ENCODE assay signal across 8 cellular contexts in the genomic region with DNA sequence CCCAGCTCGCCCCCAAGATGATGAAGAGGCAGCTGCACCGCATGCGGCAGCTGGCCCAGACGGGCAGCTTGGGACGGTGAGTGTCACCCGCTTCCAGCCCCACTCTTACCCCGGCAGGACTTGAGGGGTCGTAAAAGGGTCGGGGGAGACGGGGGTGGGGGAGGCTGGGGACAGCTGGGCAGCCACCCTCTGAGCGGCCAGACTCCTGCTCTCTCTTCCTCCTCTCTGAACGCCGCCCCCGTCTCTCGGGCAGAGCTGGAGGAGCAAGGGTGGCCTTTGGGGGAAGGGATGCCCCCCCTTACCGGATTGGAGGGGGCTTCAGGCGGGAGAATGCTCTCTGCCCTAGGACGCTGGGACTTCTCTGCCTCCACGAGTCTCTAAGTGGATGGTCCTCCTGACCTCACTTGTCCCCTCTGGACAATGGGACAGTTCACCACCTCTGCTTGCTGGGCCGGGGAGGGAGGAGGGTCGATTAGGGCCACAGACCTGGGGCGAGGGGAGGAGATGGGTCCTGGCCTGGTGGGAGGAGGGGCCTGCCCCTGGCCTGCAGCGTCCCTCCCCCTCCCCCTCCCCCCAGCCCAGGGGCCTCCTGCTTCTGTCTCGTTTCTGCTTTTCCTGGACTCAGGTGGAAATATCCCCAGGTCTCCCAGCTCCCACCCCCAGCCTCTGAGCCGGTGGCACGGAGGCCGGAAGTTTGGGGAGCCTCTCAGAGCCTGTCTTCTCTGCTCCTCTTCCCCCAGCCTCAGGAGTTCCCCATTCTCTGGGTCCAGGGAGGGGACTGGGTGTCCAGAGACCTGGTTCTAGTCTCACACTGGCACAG. TPM values are rescaled to one million over a fixed set of nuclear protein-coding genes. Genes with fewer than 3 reads are reported as not detected.
DNase-seq lines count a peak whose midpoint lies in the region; ATAC-seq, FAIRE-seq and TF ChIP-seq lines count a peak whose summit lies in the region.

No MANE protein-coding gene starts in this region.

- no peak overlapping the region for H2AK5ac ChIP-seq in mesendoderm (ENCODE audit: low read length)

- no peak overlapping the region for H2BK15ac ChIP-seq in mesendoderm (replicated peaks; ENCODE audit: low read depth)

- peak overlapping the region; percentile 71 for H3K9ac ChIP-seq in mesendoderm (ENCODE audit: low read length)

- no peak overlapping the region for H3K27ac ChIP-seq in mesendoderm (ENCODE audit: low read depth, low read length)

- H3K36me3 ChIP-seq in bronchial epithelial cell (ENCODE audit: control insufficient read depth, insufficient read depth, low read length) (peaks cover 29% of the 10 kb centered on the region), mesendoderm (ENCODE audit: control insufficient read depth, insufficient read depth, low read length) (peaks cover 2% of the 10 kb centered on the region)

- no peak for TF ChIP-seq CTCF in bronchial epithelial cell (IDR thresholded peaks at IDR 0.05; ENCODE audit: insufficient read depth, low read length, severe bottlenecking)

- H3K4me3 ChIP-seq in bronchial epithelial cell (ENCODE audit: low read depth, low read length), result peak overlapping the region; percentile 92
- peak overlapping the region; percentile 43 for H3K4me3 ChIP-seq in mesendoderm (ENCODE audit: low read length)

- no peaks in the 10 kb centered on the region for H3K79me1 ChIP-seq in mesendoderm (ENCODE audit: low read length)

- DNase-seq in ELF-1 (ENCODE audit: low read depth, low spot score) (peak; percentile 56), NAMALWA (ENCODE audit: low spot score) (peak; percentile 48), bronchial epithelial cell (ENCODE audit: low read depth) (no peak), mesendoderm (peak; percentile 67), NCI-H345 (lab: John Stamatoyannopoulos, UW) (no peak), SW480 (ENCODE audit: low spot score) (no peak), GM19238 (ENCODE audit: insufficient read length, low spot score) (no peak)

- H3K79me2 ChIP-seq in mesendoderm (ENCODE audit: control insufficient read depth, insufficient read depth, low read length), result no peaks in the 10 kb centered on the region

- H3K4me2 ChIP-seq in mesendoderm (ENCODE audit: low read length), result peak overlapping the region; percentile 64

- no peak for ATAC-seq in GM21390 (IDR thresholded peaks at IDR 0.05; ENCODE audit: unreplicated experiment)

- no peak for FAIRE-seq in bronchial epithelial cell (lab: Jason Lieb, UNC)

- peak overlapping the region; percentile 59 for H4K8ac ChIP-seq in mesendoderm (ENCODE audit: low read depth, low read length)

- H3K27me3 ChIP-seq in bronchial epithelial cell (ENCODE audit: control insufficient read depth, insufficient read depth, low read length), result no peaks in the 10 kb centered on the region
- no peaks in the 10 kb centered on the region for H3K27me3 ChIP-seq in mesendoderm (ENCODE audit: insufficient read depth, low read length, poor library complexity)

- peaks cover 3% of the 10 kb centered on the region for H3K4me1 ChIP-seq in mesendoderm (ENCODE audit: control insufficient read depth, low read depth, low read length)

- no peak overlapping the region for H2BK5ac ChIP-seq in mesendoderm (ENCODE audit: low read length)

- H2BK120ac ChIP-seq in mesendoderm (ENCODE audit: low read depth, low read length), result no peak overlapping the region

- WGBS in mesendoderm (ENCODE audit: extremely low coverage, insufficient coverage, low lambda C conversion rate), result no CpG with 5 or more reads among the region's 27 CpGs

- H3K18ac ChIP-seq in mesendoderm (ENCODE audit: low read length), result peak overlapping the region; percentile 96

- no peak overlapping the region for H4K5ac ChIP-seq in mesendoderm (ENCODE audit: low read length)

- H3K23ac ChIP-seq in mesendoderm (ENCODE audit: low read length), result peak overlapping the region; percentile 66

- peak overlapping the region; percentile 17 for H3K4ac ChIP-seq in mesendoderm (ENCODE audit: low read depth, low read length)

- H3K56ac ChIP-seq in mesendoderm (ENCODE audit: low read length), result peak overlapping the region; percentile 87

RNA-seq across cellular contexts. Expression of gene SH3BP1, which starts 0.5 kb away (rescaled TPM):
- 15.5 and 15.6 TPM in 2 replicates for total RNA-seq in bronchial epithelial cell
- 19.3 TPM for polyA plus RNA-seq in mesendoderm (2013, experiment 1 of 2)
- polyA plus RNA-seq in mesendoderm (2013, experiment 2 of 2), result 19.6 TPM

RNA-seq across cellular contexts. Expression of gene PDXP, which starts 18.5 kb away (rescaled TPM):
- total RNA-seq in bronchial epithelial cell, result 2.2 and 3.4 TPM in 2 replicates
- 20.0 TPM for polyA plus RNA-seq in mesendoderm (2013, experiment 1 of 2)
- polyA plus RNA-seq in mesendoderm (2013, experiment 2 of 2), result 20.2 TPM

RNA-seq across cellular contexts. Expression of gene GGA1, which starts 31.3 kb away (rescaled TPM):
- total RNA-seq in bronchial epithelial cell, result 36.1 and 41.5 TPM in 2 replicates
- 23.0 TPM for polyA plus RNA-seq in mesendoderm (2013, experiment 1 of 2)
- polyA plus RNA-seq in mesendoderm (2013, experiment 2 of 2), result 23.5 TPM

RNA-seq across cellular contexts. Expression of gene LGALS1, which starts 35.5 kb away (rescaled TPM):
- 1,816 and 1,987 TPM in 2 replicates for total RNA-seq in bronchial epithelial cell
- polyA plus RNA-seq in mesendoderm (2013, experiment 1 of 2), result 18.5 TPM
- polyA plus RNA-seq in mesendoderm (2013, experiment 2 of 2), result 18.7 TPM

RNA-seq across cellular contexts. Expression of gene NOL12, which starts 46.2 kb away (rescaled TPM):
- total RNA-seq in bronchial epithelial cell, result 39.8 and 50.1 TPM in 2 replicates
- polyA plus RNA-seq in mesendoderm (2013, experiment 1 of 2), result 36.8 TPM
- polyA plus RNA-seq in mesendoderm (2013, experiment 2 of 2), result 36.3 TPM

Comparison
In these comparisons a context has a peak if more than half of its experiments do, and no peak if none do; other contexts are left out.
1. DNase-seq: peak in ELF-1 (single experiment), NAMALWA (single experiment) and mesendoderm (single experiment); none in bronchial epithelial cell (single experiment), NCI-H345 (single experiment), SW480 (single experiment) and GM19238 (single experiment).